Comparison of ENCODE assay signal across 10 cellular contexts in genomic region chr16:66927012-66927436, GRCh38. TPM values are rescaled to one million over a fixed set of nuclear protein-coding genes. Genes with fewer than 3 reads are reported as not detected.
A peak's percentile ranks its signal among the peaks of the same experiment; 100 is the strongest.
DNase-seq lines count a peak whose midpoint lies in the region; ATAC-seq lines count a peak whose summit lies in the region.
"Had no signal": no experiment of that assay in that cellular context is flagged by ENCODE, and none has a peak within 500 bp of the region (broad histone marks: within the 10 kb centered on the region; RNA-seq: fewer than 3 reads in every experiment).

No MANE protein-coding gene starts in this region.

- no peaks in the 10 kb centered on the region for H3K9me3 Mint-ChIP-seq in activated CD4-positive, alpha-beta memory T cell treated with anti-CD3 and anti-CD28 coated beads, Interleukin-2, amount 10 ng/mL, durations not matched to agents 7 days and 5 days

- H3K36me3 ChIP-seq in SJCRH30 = no peaks in the 10 kb centered on the region

- ATAC-seq in GM21528 (IDR thresholded peaks at IDR 0.05; ENCODE audit: low FRiP score, unreplicated experiment) = no peak
- ATAC-seq: left colon had no signal

- H3K4me3 Mint-ChIP-seq in activated CD4-positive, alpha-beta memory T cell treated with anti-CD3 and anti-CD28 coated beads, Interleukin-2, amount 10 ng/mL, durations not matched to agents 7 days and 5 days = no peak overlapping the region

- DNase-seq in DMS53 (lab: John Stamatoyannopoulos, UW) = peak; percentile 73
- no peak for DNase-seq in DMS53 treated with DMSO at 0.1 percent for 48 hours (lab: John Stamatoyannopoulos, UW; ENCODE audit: unreplicated experiment)
- DNase-seq in SJCRH30 = peak; percentile 83 to 84
- DNase-seq in foreskin melanocyte = peak; percentile 45
- DNase-seq in activated CD4-positive, alpha-beta T cell treated with anti-CD3 and anti-CD28 coated beads, Interleukin-2, amount 50 U/mL, for 48 hours = no peak
- no peak for DNase-seq in activated CD4-positive, alpha-beta memory T cell treated with anti-CD3 and anti-CD28 coated beads, Interleukin-2, amount 10 ng/mL, durations not matched to agents 7 days and 5 days
- DNase-seq: 8988T, left colon had no signal

- CTCF ChIA-PET in activated CD4-positive, alpha-beta memory T cell treated with anti-CD3 and anti-CD28 coated beads, Interleukin-2, amount 10 ng/mL, durations not matched to agents 7 days and 5 days (lab: Charles Lee) = interaction anchor here (0.7 to 4.1 kb wide), 5 partner anchors 10 to 96 kb away, joined by 3 to 57 read pairs (median 3); partner anchors contain the start of genes NAE1 and PDP2

- peaks cover 8% of the 10 kb centered on the region for H3K27me3 ChIP-seq in SJCRH30

- POLR2A ChIA-PET in activated CD4-positive, alpha-beta memory T cell treated with anti-CD3 and anti-CD28 coated beads, Interleukin-2, amount 10 ng/mL, durations not matched to agents 7 days and 5 days (lab: Charles Lee) = interaction anchor here (1.0 kb wide), 1 partner anchor 52 kb away, joined by 3 read pairs; no protein-coding TSS in a partner anchor

- H3K27me3 Mint-ChIP-seq in activated CD4-positive, alpha-beta memory T cell treated with anti-CD3 and anti-CD28 coated beads, Interleukin-2, amount 10 ng/mL, durations not matched to agents 7 days and 5 days = peaks cover 29% of the 10 kb centered on the region

- peaks cover 40% of the 10 kb centered on the region for H3K4me1 ChIP-seq in SJCRH30

- H3K36me3 Mint-ChIP-seq in activated CD4-positive, alpha-beta memory T cell treated with anti-CD3 and anti-CD28 coated beads, Interleukin-2, amount 10 ng/mL, durations not matched to agents 7 days and 5 days (ENCODE audit: low read depth) = peaks cover 9% of the 10 kb centered on the region

- no peaks in the 10 kb centered on the region for H3K9me3 ChIP-seq in SJCRH30 (replicated peaks)

- H3K27ac Mint-ChIP-seq in activated CD4-positive, alpha-beta memory T cell treated with anti-CD3 and anti-CD28 coated beads, Interleukin-2, amount 10 ng/mL, durations not matched to agents 7 days and 5 days = no peak overlapping the region

- H3K27ac ChIP-seq in SJCRH30 (no peak overlapping the region), temporal lobe (ENCODE audit: low read depth, low read length) (peak overlapping the region; percentile 48)

- H3K4me3 ChIP-seq in SJCRH30 = no peak overlapping the region

- H3K4me1 Mint-ChIP-seq in activated CD4-positive, alpha-beta memory T cell treated with anti-CD3 and anti-CD28 coated beads, Interleukin-2, amount 10 ng/mL, durations not matched to agents 7 days and 5 days = peaks cover 28% of the 10 kb centered on the region

RNA-seq across cellular contexts. Expression of gene RRAD, which starts 1.7 kb away (rescaled TPM):
- 0.30 and 0.49 TPM in 2 replicates for total RNA-seq in SJCRH30 (2014; rRNA removed; shearing (Covaris generic))
- 1.5 TPM for total RNA-seq in temporal lobe
- 1 to 10 TPM; 1.0 to 1.3 TPM for total RNA-seq in activated CD4-positive, alpha-beta memory T cell treated with anti-CD3 and anti-CD28 coated beads, Interleukin-2, amount 10 ng/mL, durations not matched to agents 7 days and 5 days

RNA-seq across cellular contexts. Expression of gene CIAO2B, which starts 7.2 kb away (rescaled TPM):
- total RNA-seq in SJCRH30 (2014; rRNA removed; shearing (Covaris generic)) = 135 and 146 TPM in 2 replicates
- total RNA-seq in temporal lobe = 48.9 TPM
- 100 to 1,000 TPM; 116 to 121 TPM for total RNA-seq in activated CD4-positive, alpha-beta memory T cell treated with anti-CD3 and anti-CD28 coated beads, Interleukin-2, amount 10 ng/mL, durations not matched to agents 7 days and 5 days

RNA-seq across cellular contexts. Expression of gene CES2, which starts 8.3 kb away (rescaled TPM):
- 25.2 and 25.7 TPM in 2 replicates for total RNA-seq in SJCRH30 (2014; rRNA removed; shearing (Covaris generic))
- total RNA-seq in temporal lobe = 21.9 TPM
- total RNA-seq in activated CD4-positive, alpha-beta memory T cell treated with anti-CD3 and anti-CD28 coated beads, Interleukin-2, amount 10 ng/mL, durations not matched to agents 7 days and 5 days = 10 to 100 TPM; 32.9 to 33.5 TPM

RNA-seq across cellular contexts. Expression of gene CDH16, which starts 8.3 kb away (rescaled TPM):
- not detected in 2 replicates for total RNA-seq in SJCRH30 (2014; rRNA removed; shearing (Covaris generic))
- total RNA-seq in temporal lobe = not detected
- not detected for total RNA-seq in activated CD4-positive, alpha-beta memory T cell treated with anti-CD3 and anti-CD28 coated beads, Interleukin-2, amount 10 ng/mL, durations not matched to agents 7 days and 5 days

RNA-seq across cellular contexts. Expression of gene CES3, which starts 34.0 kb away (rescaled TPM):
- total RNA-seq in SJCRH30 (2014; rRNA removed; shearing (Covaris generic)) = 0.08 TPM in 2 replicates
- 0.49 TPM for total RNA-seq in temporal lobe
- total RNA-seq in activated CD4-positive, alpha-beta memory T cell treated with anti-CD3 and anti-CD28 coated beads, Interleukin-2, amount 10 ng/mL, durations not matched to agents 7 days and 5 days = 1 to 10 TPM; 6.1 to 6.3 TPM

Comparison
In these comparisons a context has a peak if more than half of its experiments do, and no peak if none do; other contexts are left out.
1. DNase-seq: peak in DMS53 (single experiment), SJCRH30 (2 of 2) and foreskin melanocyte (single experiment); none in DMS53 treated with DMSO at 0.1 percent for 48 hours (single experiment), activated CD4-positive, alpha-beta T cell treated with anti-CD3 and anti-CD28 coated beads, Interleukin-2, amount 50 U/mL, for 48 hours (0 of 2) and activated CD4-positive, alpha-beta memory T cell treated with anti-CD3 and anti-CD28 coated beads, Interleukin-2, amount 10 ng/mL, durations not matched to agents 7 days and 5 days (single experiment).